21 cellular contexts compared by ENCODE assay signal in genomic region chr7:3892167-3892566, GRCh38.
"Had no signal": no experiment of that assay in that cellular context is flagged by ENCODE, and none has a peak within 500 bp of the region (broad histone marks: within the 10 kb centered on the region; RNA-seq: fewer than 3 reads in every experiment).

No MANE protein-coding gene starts in this region.

- ATAC-seq: activated CD8-positive, alpha-beta T cell treated with anti-CD3 and anti-CD28 coated beads for 36 hours; activated naive CD4-positive, alpha-beta T cell treated with anti-CD3 and anti-CD28 coated beads, Interleukin-2, amount 50 U/mL, for 72 hours; left cardiac atrium; naive thymus-derived CD4-positive, alpha-beta T cell; stimulated activated naive B cell treated with anti-CD40 and anti-IgM and Interleukin-4, amounts not matched to agents 10 μg/mL and 1 μg/mL and 100 μg/mL, for 72 hours had no signal

- H3K9me3 Mint-ChIP-seq: activated B cell treated with CpG ODN at 0.5 μM for 24 hours; activated CD8-positive, alpha-beta T cell treated with anti-CD3 and anti-CD28 coated beads for 36 hours; activated naive CD4-positive, alpha-beta T cell treated with anti-CD3 and anti-CD28 coated beads, Interleukin-2, amount 50 U/mL, for 72 hours; central memory CD8-positive, alpha-beta T cell; immature natural killer cell; mesothelial cell of epicardium; stimulated activated naive B cell treated with anti-CD40 and anti-IgM and Interleukin-4, amounts not matched to agents 10 μg/mL and 1 μg/mL and 100 μg/mL, for 72 hours; T-helper 2 cell treated with Interferon-gamma antibody and Interleukin-4, amounts not matched to agents 5 μg/mL and 100 μg/mL, for 36 hours had no signal

- H3K27ac Mint-ChIP-seq: activated B cell treated with CpG ODN at 0.5 μM for 24 hours; activated CD8-positive, alpha-beta T cell treated with anti-CD3 and anti-CD28 coated beads for 36 hours; activated naive CD4-positive, alpha-beta T cell treated with anti-CD3 and anti-CD28 coated beads, Interleukin-2, amount 50 U/mL, for 72 hours; immature natural killer cell; mesothelial cell of epicardium; naive thymus-derived CD4-positive, alpha-beta T cell; stimulated activated naive B cell treated with anti-CD40 and anti-IgM and Interleukin-4, amounts not matched to agents 10 μg/mL and 1 μg/mL and 100 μg/mL, for 72 hours; T-helper 2 cell treated with Interferon-gamma antibody and Interleukin-4, amounts not matched to agents 5 μg/mL and 100 μg/mL, for 36 hours had no signal

- H2AFZ ChIP-seq: parathyroid adenoma had no signal

- H3K27ac ChIP-seq: brain microvascular endothelial cell, parathyroid adenoma, transverse colon had no signal

- H3K4me1 ChIP-seq: transverse colon had no signal

- H3K4me3 ChIP-seq: lung, transverse colon had no signal

- H3K79me2 ChIP-seq: parathyroid adenoma had no signal

- H3K36me3 Mint-ChIP-seq: activated naive CD4-positive, alpha-beta T cell treated with anti-CD3 and anti-CD28 coated beads, Interleukin-2, amount 50 U/mL, for 72 hours; immature natural killer cell; mesothelial cell of epicardium; naive thymus-derived CD4-positive, alpha-beta T cell had no signal

- H3K9ac ChIP-seq: parathyroid adenoma had no signal

- DNase-seq: activated B cell treated with CpG ODN at 0.5 μM for 24 hours; activated CD4-positive, alpha-beta T cell treated with anti-CD3 and anti-CD28 coated beads for 48 hours; activated CD8-positive, alpha-beta T cell treated with anti-CD3 and anti-CD28 coated beads for 36 hours; activated effector memory CD4-positive, alpha-beta T cell treated with anti-CD3 and anti-CD28 coated beads, Interleukin-2, amount 50 U/mL, for 16 hours; activated T-cell treated with anti-CD3 and anti-CD28 coated beads, Interleukin-2, amount 50 U/mL, for 48 hours; amniotic stem cell; brain microvascular endothelial cell; effector CD8-positive, alpha-beta T cell; immature natural killer cell; left cardiac atrium; naive thymus-derived CD4-positive, alpha-beta T cell; stimulated activated CD4-positive, alpha-beta T cell treated with anti-CD3 and anti-CD28 coated beads, Interleukin-15, amount 100 ng/mL, for 24 hours; stimulated activated CD4-positive, alpha-beta T cell treated with anti-CD3 and anti-CD28 coated beads, Interleukin-4, amount 100 ng/mL, for 1 hour; stimulated activated naive B cell treated with anti-CD40 and anti-IgM and Interleukin-4, amounts not matched to agents 10 μg/mL and 1 μg/mL and 100 μg/mL, for 72 hours; transverse colon had no signal

- H3K4me3 Mint-ChIP-seq: activated B cell treated with CpG ODN at 0.5 μM for 24 hours; activated CD8-positive, alpha-beta T cell treated with anti-CD3 and anti-CD28 coated beads for 36 hours; central memory CD8-positive, alpha-beta T cell; immature natural killer cell; mesothelial cell of epicardium; stimulated activated naive B cell treated with anti-CD40 and anti-IgM and Interleukin-4, amounts not matched to agents 10 μg/mL and 1 μg/mL and 100 μg/mL, for 72 hours; T-helper 2 cell treated with Interferon-gamma antibody and Interleukin-4, amounts not matched to agents 5 μg/mL and 100 μg/mL, for 36 hours had no signal

- H3K9me3 ChIP-seq: transverse colon had no signal

- H3K36me3 ChIP-seq: brain microvascular endothelial cell, transverse colon had no signal

- H3K4me1 Mint-ChIP-seq: activated B cell treated with CpG ODN at 0.5 μM for 24 hours; central memory CD8-positive, alpha-beta T cell; immature natural killer cell had no signal

- H3K27me3 ChIP-seq: brain microvascular endothelial cell, transverse colon had no signal
